In the genomic region with DNA sequence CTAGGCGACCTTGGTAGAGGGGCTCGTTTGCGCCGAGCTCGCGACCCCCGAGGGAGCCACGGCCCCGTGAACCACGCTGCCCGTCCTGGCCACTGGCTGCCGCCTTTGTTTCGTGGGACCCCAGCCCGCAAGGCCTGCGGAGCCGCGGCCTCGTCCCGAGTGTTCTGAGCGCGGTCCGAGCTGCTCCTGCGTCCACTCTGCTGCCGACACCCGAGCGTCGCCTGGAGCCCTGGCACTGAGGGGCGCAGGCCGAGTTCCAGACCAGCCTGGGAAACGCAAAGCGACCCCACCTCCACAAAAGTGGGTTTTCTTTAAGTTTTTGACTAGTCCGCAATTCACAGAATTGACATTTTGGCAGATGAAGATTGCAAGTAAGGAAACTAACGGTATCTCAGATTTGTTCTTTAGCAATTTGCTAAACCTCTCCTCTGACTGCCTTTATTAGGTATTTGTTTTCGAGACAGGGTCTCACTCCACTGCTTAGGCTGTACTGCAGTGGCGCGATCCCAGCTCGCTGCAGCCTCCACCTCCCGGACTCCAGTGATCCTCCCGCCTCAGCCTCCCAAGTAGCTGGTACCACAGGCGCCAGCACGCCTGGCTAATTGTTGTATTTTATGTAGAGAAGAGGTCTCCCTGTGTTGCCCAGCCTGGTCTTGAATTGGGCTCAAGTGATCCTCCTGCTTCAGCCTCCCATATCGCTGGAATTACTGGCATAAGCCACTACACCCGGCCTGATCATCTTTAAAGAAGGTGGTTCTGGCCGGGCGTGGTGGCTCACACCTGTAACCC, we compare ENCODE assay signal across 8 cellular contexts. TPM values are rescaled to one million over a fixed set of nuclear protein-coding genes. Genes with fewer than 3 reads are reported as not detected.
DNase-seq lines count a peak whose midpoint lies in the region; FAIRE-seq and TF ChIP-seq lines count a peak whose summit lies in the region.

No MANE protein-coding gene starts in this region.

- H3K9me2 ChIP-seq in GM23248 (ENCODE audit: insufficient read depth), result no peaks in the 10 kb centered on the region

- H3K27ac ChIP-seq in GM23248, result peak overlapping the region; percentile 100
- peak overlapping the region; percentile 99 for H3K27ac ChIP-seq in left ventricle myocardium inferior (replicated peaks)
- H3K27ac ChIP-seq in skin epidermis, result peak overlapping the region in 20 of 21 experiments; percentile 54 to 100 (median 98)

- H3K27me3 ChIP-seq in GM23248 (replicated peaks; ENCODE audit: insufficient read depth) (no peaks in the 10 kb centered on the region), left ventricle myocardium inferior (ENCODE audit: low read depth) (no peaks in the 10 kb centered on the region)

- no peaks in the 10 kb centered on the region for H4K20me1 ChIP-seq in GM23248 (ENCODE audit: insufficient read depth)

- 25 to 27% methylated on average over 45 of the region's 45 CpGs for WGBS in GM23248 (ENCODE audit: low coverage in 1 of 2, low lambda C conversion rate in 2 of 2, missing lambda C conversion rate in 2 of 2), 2 experiments

- TF ChIP-seq POLR2A in erythroblast (IDR thresholded peaks at IDR 0.05; ENCODE audit: low read length), result no peak

- peaks cover 57% of the 10 kb centered on the region for H3K79me2 ChIP-seq in GM23248 (ENCODE audit: insufficient read depth)

- peaks cover 12% of the 10 kb centered on the region for H3F3A ChIP-seq in GM23248 (ENCODE audit: insufficient read depth)

- H3K9me3 ChIP-seq in GM23248 (ENCODE audit: low read depth), result no peaks in the 10 kb centered on the region
- H3K9me3 ChIP-seq in left ventricle myocardium inferior (replicated peaks), result no peaks in the 10 kb centered on the region

- peak overlapping the region; percentile 100 for H3K9ac ChIP-seq in GM23248

- H3K4me1 ChIP-seq in GM23248 (ENCODE audit: insufficient read depth) (peaks cover 12% of the 10 kb centered on the region), left ventricle myocardium inferior (peaks cover 48% of the 10 kb centered on the region)

- TF ChIP-seq CTCF in WI38 (IDR thresholded peaks at IDR 0.05; ENCODE audit: low read depth, low read length) (no peak), left ventricle myocardium inferior (IDR thresholded peaks at IDR 0.05; ENCODE audit: borderline replicate concordance) (no peak), D721Med (IDR thresholded peaks at IDR 0.05; ENCODE audit: insufficient read depth, missing control alignments) (no peak)

- peak overlapping the region; percentile 91 for H3K4me2 ChIP-seq in GM23248 (ENCODE audit: unreplicated experiment)

- H3K36me3 ChIP-seq in GM23248 (ENCODE audit: low read depth) (peaks cover 10% of the 10 kb centered on the region; the same call in 1 of the 2 replicates), left ventricle myocardium inferior (peaks cover 38% of the 10 kb centered on the region)

- intact Hi-C loops in left ventricle myocardium inferior (cut with micrococcal nuclease), result no loop called here

- FAIRE-seq in D721Med (lab: Jason Lieb, UNC), result no peak

- H3K4me3 ChIP-seq in GM23248 (peak overlapping the region; percentile 80), WI38 (ENCODE audit: low read depth, low read length) (peak overlapping the region; percentile 70), left ventricle myocardium inferior (peak overlapping the region; percentile 86), skin epidermis (peak overlapping the region; percentile 68 to 89 (median 77))

- DNase-seq in GM23248 (peak; percentile 64), left ventricle myocardium inferior (no peak), erythroblast (lab: John Stamatoyannopoulos, UW) (no peak), HuH-7.5 (ENCODE audit: low spot score) (no peak), SKM-1 (lab: John Stamatoyannopoulos, UW; ENCODE audit: unreplicated experiment) (no peak), D721Med (ENCODE audit: insufficient read length, low spot score) (no peak)

- in situ Hi-C loops in GM23248 (cut with MboI), result no loop called here

- peak overlapping the region; percentile 41; the same call in 1 of the 2 replicates for H2AFZ ChIP-seq in GM23248

RNA-seq across cellular contexts. Expression of gene RNH1, which starts 0.9 kb away (rescaled TPM):
- total RNA-seq in GM23248 (2014; rRNA removed; shearing (Covaris generic)), result 680 and 751 TPM in 2 replicates
- 623 and 664 TPM in 2 replicates for polyA plus RNA-seq in GM23248 (2016; fragmentation: Nextera tagmentation; extraction: Ambion mirVana)
- total RNA-seq in left ventricle myocardium inferior, result 142 TPM

RNA-seq across cellular contexts. Expression of gene HRAS, which starts 27.5 kb away (rescaled TPM):
- total RNA-seq in GM23248 (2014; rRNA removed; shearing (Covaris generic)), result 62.1 and 83.7 TPM in 2 replicates
- polyA plus RNA-seq in GM23248 (2016; fragmentation: Nextera tagmentation; extraction: Ambion mirVana), result 76.9 and 85.3 TPM in 2 replicates
- 55.9 TPM for total RNA-seq in left ventricle myocardium inferior

RNA-seq across cellular contexts. Expression of gene LRRC56, which starts 29.4 kb away (rescaled TPM):
- 1.3 TPM in 1 of 2 replicates, not detected in the other for total RNA-seq in GM23248 (2014; rRNA removed; shearing (Covaris generic))
- 0.72 and 0.86 TPM in 2 replicates for polyA plus RNA-seq in GM23248 (2016; fragmentation: Nextera tagmentation; extraction: Ambion mirVana)
- 0.25 TPM for total RNA-seq in left ventricle myocardium inferior

RNA-seq across cellular contexts. Expression of gene LMNTD2, which starts 52.6 kb away (rescaled TPM):
- 0.22 and 2.3 TPM in 2 replicates for total RNA-seq in GM23248 (2014; rRNA removed; shearing (Covaris generic))
- polyA plus RNA-seq in GM23248 (2016; fragmentation: Nextera tagmentation; extraction: Ambion mirVana), result 0.35 and 0.36 TPM in 2 replicates
- 0.52 TPM for total RNA-seq in left ventricle myocardium inferior

RNA-seq across cellular contexts. Expression of gene RASSF7, which starts 52.8 kb away (rescaled TPM):
- 18.8 and 19.3 TPM in 2 replicates for total RNA-seq in GM23248 (2014; rRNA removed; shearing (Covaris generic))
- polyA plus RNA-seq in GM23248 (2016; fragmentation: Nextera tagmentation; extraction: Ambion mirVana), result 10.6 and 11.9 TPM in 2 replicates
- total RNA-seq in left ventricle myocardium inferior, result 4.5 TPM
